In the genomic region with DNA sequence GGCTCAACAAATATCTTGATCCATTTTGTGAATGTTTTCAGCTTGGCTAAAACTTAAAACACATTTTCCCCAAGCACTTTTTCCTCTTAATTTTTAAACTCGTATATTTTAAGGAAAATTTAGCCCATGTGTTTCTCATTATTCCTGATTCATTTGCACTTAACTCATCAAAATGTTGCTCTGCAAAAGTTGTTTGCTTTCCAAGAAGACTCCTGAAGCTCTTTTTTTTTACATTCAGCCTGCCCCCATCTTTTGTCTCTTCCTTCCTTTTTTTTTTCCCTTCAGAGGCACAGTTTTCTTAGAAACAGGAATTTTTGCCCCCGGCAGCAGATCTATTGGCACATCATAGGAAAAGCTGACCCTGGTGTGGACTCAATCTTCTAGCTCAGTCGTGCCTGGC, we compare ENCODE assay signal across 24 cellular contexts.
"Had no signal": no experiment of that assay in that cellular context is flagged by ENCODE, and none has a peak within 500 bp of the region (broad histone marks: within the 10 kb centered on the region; RNA-seq: fewer than 3 reads in every experiment).

No MANE protein-coding gene starts in this region.

- ATAC-seq: activated CD8-positive, alpha-beta T cell treated with anti-CD3 and anti-CD28 coated beads, Interleukin-2, amount 10 ng/mL, durations not matched to agents 7 days and 5 days; heart right ventricle; left ventricle myocardium superior; mucosa of descending colon had no signal

- H3K4me1 ChIP-seq: esophagus squamous epithelium, heart right ventricle, prostate gland, right atrium auricular region, thyroid gland had no signal

- H3K27me3 ChIP-seq: esophagus squamous epithelium, heart right ventricle, right atrium auricular region, thyroid gland had no signal

- H3K9me3 ChIP-seq: esophagus squamous epithelium, mucosa of descending colon, prostate gland, right atrium auricular region, thyroid gland had no signal

- H3K36me3 ChIP-seq: esophagus squamous epithelium, heart right ventricle, prostate gland, right atrium auricular region, thyroid gland had no signal

- H3K4me3 ChIP-seq: esophagus squamous epithelium, heart right ventricle, mucosa of descending colon, prostate gland, right atrium auricular region, thyroid gland had no signal

- H3K27ac ChIP-seq: esophagus squamous epithelium, heart right ventricle, prostate gland, right atrium auricular region, thyroid gland had no signal

- DNase-seq: activated CD4-positive, alpha-beta T cell treated with anti-CD3 and anti-CD28 coated beads, Interleukin-2, amount 10 ng/mL, durations not matched to agents 24 days and 14 days; activated CD8-positive, alpha-beta T cell treated with anti-CD3 and anti-CD28 coated beads, Interleukin-2, amount 10 ng/mL, durations not matched to agents 7 days and 5 days; activated naive CD4-positive, alpha-beta T cell treated with Interleukin-2 at 50 U/mL for 16 hours; activated naive CD8-positive, alpha-beta T cell treated with anti-CD3 and anti-CD28 coated beads, Interleukin-2, amount 10 ng/mL, durations not matched to agents 7 days and 5 days; activated T-cell treated with anti-CD3 and anti-CD28 coated beads, Interleukin-2, amount 50 U/mL, for 24 hours; aorta; cerebellar nuclear complex; cortex of kidney; effector CD8-positive, alpha-beta T cell; esophagus squamous epithelium; heart right ventricle; immature natural killer cell; kidney glomerular epithelial cell; left ventricle myocardium superior; mucosa of descending colon; naive B cell; stimulated activated CD4-positive, alpha-beta T cell treated with anti-CD3 and anti-CD28 coated beads, Interleukin-12 subunit alpha, Interleukin-12 subunit beta, amount 100 ng/mL, for 4 hours; stimulated activated CD4-positive, alpha-beta T cell treated with anti-CD3 and anti-CD28 coated beads, Interleukin-1b, Interleukin-23, amount 100 ng/mL, for 48 hours; stimulated activated naive CD4-positive, alpha-beta T cell treated with Interleukin-2 at 50 U/mL for 16 hours; T-helper 1 cell; T-helper 9 cell; thyroid gland had no signal
